In the genomic region with DNA sequence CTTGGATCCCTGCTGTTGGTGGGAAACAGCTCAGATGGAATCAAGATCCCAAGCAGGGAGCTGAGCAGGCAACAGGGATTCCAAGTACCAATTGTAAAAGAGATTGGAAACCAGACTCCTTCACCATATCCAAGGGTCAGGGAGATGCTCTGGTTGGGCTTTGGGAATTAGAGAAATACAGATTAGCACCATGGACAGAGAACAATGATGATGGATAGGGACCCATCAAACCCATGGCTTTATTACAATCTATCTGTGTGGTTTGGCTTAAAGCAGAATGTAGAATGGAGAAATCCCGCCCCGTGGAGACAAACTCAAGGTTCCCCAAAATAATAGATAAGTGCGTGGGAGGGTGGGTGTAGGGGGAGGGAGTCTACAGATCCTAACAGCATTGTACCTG, we compare ENCODE assay signal across 1 cellular context.
TF ChIP-seq lines count a peak whose summit lies in the region.

No MANE protein-coding gene starts in this region.

TF ChIP-seq in K562, 482 proteins besides CTCF, POLR2A, EP300 and RAD21 (continued from another document):
- TF ChIP-seq, protein P1, sequence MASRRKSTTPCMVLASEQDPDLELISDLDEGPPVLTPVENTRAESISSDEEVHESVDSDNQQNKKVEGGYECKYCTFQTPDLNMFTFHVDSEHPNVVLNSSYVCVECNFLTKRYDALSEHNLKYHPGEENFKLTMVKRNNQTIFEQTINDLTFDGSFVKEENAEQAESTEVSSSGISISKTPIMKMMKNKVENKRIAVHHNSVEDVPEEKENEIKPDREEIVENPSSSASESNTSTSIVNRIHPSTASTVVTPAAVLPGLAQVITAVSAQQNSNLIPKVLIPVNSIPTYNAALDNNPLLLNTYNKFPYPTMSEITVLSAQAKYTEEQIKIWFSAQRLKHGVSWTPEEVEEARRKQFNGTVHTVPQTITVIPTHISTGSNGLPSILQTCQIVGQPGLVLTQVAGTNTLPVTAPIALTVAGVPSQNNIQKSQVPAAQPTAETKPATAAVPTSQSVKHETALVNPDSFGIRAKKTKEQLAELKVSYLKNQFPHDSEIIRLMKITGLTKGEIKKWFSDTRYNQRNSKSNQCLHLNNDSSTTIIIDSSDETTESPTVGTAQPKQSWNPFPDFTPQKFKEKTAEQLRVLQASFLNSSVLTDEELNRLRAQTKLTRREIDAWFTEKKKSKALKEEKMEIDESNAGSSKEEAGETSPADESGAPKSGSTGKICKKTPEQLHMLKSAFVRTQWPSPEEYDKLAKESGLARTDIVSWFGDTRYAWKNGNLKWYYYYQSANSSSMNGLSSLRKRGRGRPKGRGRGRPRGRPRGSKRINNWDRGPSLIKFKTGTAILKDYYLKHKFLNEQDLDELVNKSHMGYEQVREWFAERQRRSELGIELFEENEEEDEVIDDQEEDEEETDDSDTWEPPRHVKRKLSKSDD (conservative IDR thresholded peaks at IDR 0.05; ENCODE audit: low read length): no peak
- TF ChIP-seq MTA1 (IDR thresholded peaks at IDR 0.05; ENCODE audit: borderline replicate concordance): no peak
- no peak for TF ChIP-seq PATZ1 (CRISPR knock-in tag; IDR thresholded peaks at IDR 0.05; ENCODE audit: borderline replicate concordance)
- TF ChIP-seq ARID2 (IDR thresholded peaks at IDR 0.05): no peak
- TF ChIP-seq SRSF9 (IDR thresholded peaks at IDR 0.05; ENCODE audit: borderline replicate concordance, low read depth, low read length): no peak
- TF ChIP-seq, protein P2, sequence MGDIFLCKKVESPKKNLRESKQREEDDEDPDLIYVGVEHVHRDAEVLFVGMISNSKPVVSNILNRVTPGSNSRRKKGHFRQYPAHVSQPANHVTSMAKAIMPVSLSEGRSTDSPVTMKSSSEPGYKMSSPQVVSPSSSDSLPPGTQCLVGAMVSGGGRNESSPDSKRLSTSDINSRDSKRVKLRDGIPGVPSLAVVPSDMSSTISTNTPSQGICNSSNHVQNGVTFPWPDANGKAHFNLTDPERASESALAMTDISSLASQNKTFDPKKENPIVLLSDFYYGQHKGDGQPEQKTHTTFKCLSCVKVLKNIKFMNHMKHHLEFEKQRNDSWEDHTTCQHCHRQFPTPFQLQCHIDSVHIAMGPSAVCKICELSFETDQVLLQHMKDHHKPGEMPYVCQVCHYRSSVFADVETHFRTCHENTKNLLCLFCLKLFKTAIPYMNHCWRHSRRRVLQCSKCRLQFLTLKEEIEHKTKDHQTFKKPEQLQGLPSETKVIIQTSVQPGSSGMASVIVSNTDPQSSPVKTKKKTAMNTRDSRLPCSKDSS (IDR thresholded peaks at IDR 0.05; ENCODE audit: low read depth, partially characterized antibody): no peak
- no peak for TF ChIP-seq ADNP (tag; IDR thresholded peaks at IDR 0.05)
- TF ChIP-seq STAT5A (IDR thresholded peaks at IDR 0.05; ENCODE audit: borderline replicate concordance, low read length): no peak
- TF ChIP-seq HDAC3 (IDR thresholded peaks at IDR 0.05; ENCODE audit: borderline replicate concordance, partially characterized antibody): no peak
